Comparison of ENCODE assay signal across 1 cellular context in genomic region chr11:16395601-16396000, GRCh38.
TF ChIP-seq lines count a peak whose summit lies in the region.

No MANE protein-coding gene starts in this region.

TF ChIP-seq in HepG2, 621 proteins besides CTCF, POLR2A, EP300 and RAD21 (continued from another document):
- TF ChIP-seq, protein P1, sequence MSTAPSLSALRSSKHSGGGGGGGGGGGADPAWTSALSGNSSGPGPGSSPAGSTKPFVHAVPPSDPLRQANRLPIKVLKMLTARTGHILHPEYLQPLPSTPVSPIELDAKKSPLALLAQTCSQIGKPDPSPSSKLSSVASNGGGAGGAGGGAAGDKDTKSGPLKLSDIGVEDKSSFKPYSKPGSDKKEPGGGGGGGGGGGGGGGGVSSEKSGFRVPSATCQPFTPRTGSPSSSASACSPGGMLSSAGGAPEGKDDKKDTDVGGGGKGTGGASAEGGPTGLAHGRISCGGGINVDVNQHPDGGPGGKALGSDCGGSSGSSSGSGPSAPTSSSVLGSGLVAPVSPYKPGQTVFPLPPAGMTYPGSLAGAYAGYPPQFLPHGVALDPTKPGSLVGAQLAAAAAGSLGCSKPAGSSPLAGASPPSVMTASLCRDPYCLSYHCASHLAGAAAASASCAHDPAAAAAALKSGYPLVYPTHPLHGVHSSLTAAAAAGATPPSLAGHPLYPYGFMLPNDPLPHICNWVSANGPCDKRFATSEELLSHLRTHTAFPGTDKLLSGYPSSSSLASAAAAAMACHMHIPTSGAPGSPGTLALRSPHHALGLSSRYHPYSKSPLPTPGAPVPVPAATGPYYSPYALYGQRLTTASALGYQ (CRISPR knock-in tag; IDR thresholded peaks at IDR 0.05): no peak
- TF ChIP-seq IKZF1 (IDR thresholded peaks at IDR 0.05): no peak
